Comparison of ENCODE assay signal across 12 cellular contexts in the genomic region with DNA sequence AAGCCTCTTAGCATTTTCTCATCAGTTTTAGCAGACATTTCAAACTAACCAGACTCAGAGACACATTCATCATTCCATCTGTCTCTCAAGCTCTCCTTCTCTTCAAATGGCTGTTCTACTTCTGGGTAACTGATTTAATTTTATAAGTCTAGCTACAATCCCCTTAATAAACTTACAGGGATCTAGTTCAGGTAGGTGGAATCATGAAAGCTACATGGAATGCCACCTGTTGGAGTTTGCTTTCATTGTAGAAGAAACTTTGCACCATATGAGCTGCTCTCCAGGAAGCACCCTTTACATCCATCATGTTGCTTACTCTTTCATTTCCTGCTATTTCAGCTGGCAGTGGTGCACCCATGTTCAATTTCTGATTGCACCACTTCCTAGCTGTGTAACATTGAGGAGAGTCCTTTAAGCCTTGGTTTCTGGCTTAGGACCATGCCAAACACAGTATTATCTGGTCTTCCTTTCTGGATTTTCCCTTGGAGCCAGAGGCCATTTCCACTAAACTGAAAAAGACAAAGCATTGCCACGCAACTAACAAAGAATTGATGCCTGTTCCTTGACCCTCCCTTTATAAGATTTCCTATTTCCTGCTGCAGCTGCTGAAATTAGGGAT.
DNase-seq lines count a peak whose midpoint lies in the region; ATAC-seq, FAIRE-seq and TF ChIP-seq lines count a peak whose summit lies in the region.
"Had no signal": no experiment of that assay in that cellular context is flagged by ENCODE, and none has a peak within 500 bp of the region (broad histone marks: within the 10 kb centered on the region; RNA-seq: fewer than 3 reads in every experiment).

No MANE protein-coding gene starts in this region.

- ATAC-seq in SK-N-SH treated with all-trans-retinoic acid at 6 μM for 48 hours = no peak
- no peak for ATAC-seq in HG02981 (IDR thresholded peaks at IDR 0.05; ENCODE audit: unreplicated experiment)

- H3K9me2 ChIP-seq in SK-N-SH = no peaks in the 10 kb centered on the region
- H3K9me2 ChIP-seq in PC-9 (ENCODE audit: insufficient read depth) = no peaks in the 10 kb centered on the region

- peaks cover 42% of the 10 kb centered on the region for H3K4me1 Mint-ChIP-seq in type B pancreatic cell (ENCODE audit: unreplicated experiment)
- peaks cover 44% of the 10 kb centered on the region for H3K4me1 Mint-ChIP-seq in HFFc6 (ENCODE audit: low read depth)

- H3K4me3 Mint-ChIP-seq in type B pancreatic cell = peak overlapping the region; percentile 7
- H3K4me3 Mint-ChIP-seq in HFFc6 = no peak overlapping the region
- H3K4me3 Mint-ChIP-seq: activated naive CD8-positive, alpha-beta T cell treated with anti-CD3 and anti-CD28 coated beads, Interleukin-2, amount 10 ng/mL, durations not matched to agents 7 days and 5 days had no signal

- dilution Hi-C loops in keratinocyte (cut with MboI; ENCODE audit: extremely low pct_ligation_motif_present, low sequenced_read_pairs) = no loop called here

- H3K9me3 ChIP-seq in SK-N-SH (no peaks in the 10 kb centered on the region), PC-9 (ENCODE audit: insufficient read depth, low read depth) (no peaks in the 10 kb centered on the region), keratinocyte (ENCODE audit: control insufficient read depth, low read depth, low read length) (no peaks in the 10 kb centered on the region)

- DNase-seq in SK-N-SH (no peak), PC-9 (no peak), keratinocyte (ENCODE audit: low read depth, low spot score) (no peak), type B pancreatic cell (ENCODE audit: extremely low spot score, unreplicated experiment) (no peak), HFFc6 (no peak), NCI-H446 (lab: John Stamatoyannopoulos, UW) (no peak)
- DNase-seq: activated naive CD8-positive, alpha-beta T cell treated with anti-CD3 and anti-CD28 coated beads, Interleukin-2, amount 10 ng/mL, durations not matched to agents 7 days and 5 days had no signal

- intact Hi-C loops in PC-9 (cut with micrococcal nuclease; ENCODE audit: unreplicated experiment) = no loop called here

- CTCF ChIA-PET in SK-N-SH (lab: Yijun Ruan, JAX) (interaction anchor here (1.0 to 1.5 kb wide), 4 partner anchors 16 to 124 kb away, joined by 3 to 4 read pairs (median 3); no protein-coding TSS in a partner anchor), PC-9 (lab: Charles Lee) (interaction anchor here (0.5 to 0.7 kb wide), 2 partner anchors 17 to 82 kb away, joined by 3 to 11 read pairs; no protein-coding TSS in a partner anchor)

- H3K36me3 Mint-ChIP-seq in type B pancreatic cell (peaks cover 6% of the 10 kb centered on the region), HFFc6 (ENCODE audit: low read depth) (peaks cover 12% of the 10 kb centered on the region)

- TF ChIP-seq RAD21 in SK-N-SH (IDR thresholded peaks at IDR 0.05; ENCODE audit: low read length) = no peak

- TF ChIP-seq EP300 in SK-N-SH (IDR thresholded peaks at IDR 0.05; ENCODE audit: borderline replicate concordance in 1 of 2, low read depth in 1 of 2, low read length in 1 of 2) = no peak

- H3K27me3 Mint-ChIP-seq in type B pancreatic cell = no peaks in the 10 kb centered on the region
- H3K27me3 Mint-ChIP-seq in HFFc6 (ENCODE audit: insufficient read depth) = no peaks in the 10 kb centered on the region; the same call in 1 of the 2 replicates
- H3K27me3 Mint-ChIP-seq: activated naive CD8-positive, alpha-beta T cell treated with anti-CD3 and anti-CD28 coated beads, Interleukin-2, amount 10 ng/mL, durations not matched to agents 7 days and 5 days had no signal

- H3K9ac ChIP-seq in SK-N-SH = no peak overlapping the region
- H3K9ac ChIP-seq in keratinocyte (ENCODE audit: control insufficient read depth, extremely low read depth, insufficient read depth, low read length) = no peak overlapping the region

- H3K36me3 ChIP-seq in SK-N-SH (replicated peaks in 1 of 2; ENCODE audit: control insufficient read depth in 1 of 2, insufficient read depth in 2 of 2, low read length in 1 of 2) = peaks cover 0 to 8% of the 10 kb centered on the region in 2 experiments
- 0 out of 2 replicates have a peak, but pooled peaks cover 6% of the 10 kb centered on the region for H3K36me3 ChIP-seq in PC-9 (ENCODE audit: low read depth)
- H3K36me3 ChIP-seq in keratinocyte (ENCODE audit: control insufficient read depth in 2 of 2, extremely low read depth in 1 of 2, insufficient read depth in 2 of 2, low read length in 2 of 2) = no peaks in the 10 kb centered on the region

- peak; percentile 65 for FAIRE-seq in keratinocyte (lab: Jason Lieb, UNC)
- FAIRE-seq: G401.6, TTC549 had no signal

- H3K4me3 ChIP-seq in SK-N-SH (ENCODE audit: low read depth in 2 of 2, low read length in 1 of 2) = no peak overlapping the region
- H3K4me3 ChIP-seq in PC-9 = no peak overlapping the region
- no peak overlapping the region for H3K4me3 ChIP-seq in keratinocyte (ENCODE audit: control insufficient read depth in 2 of 3, extremely low read depth in 1 of 3, insufficient read depth in 2 of 3, low read depth in 1 of 3, low read length in 3 of 3)

- BruUV-seq in PC-9 (replicated peaks; lab: Mats Ljungman, UMichigan) = no TSS peak

- no peaks in the 10 kb centered on the region for H3K9me1 ChIP-seq in keratinocyte (ENCODE audit: control insufficient read depth, extremely low read depth, insufficient read depth, low read length)

- H3K4me1 ChIP-seq in SK-N-SH (ENCODE audit: control insufficient read depth in 1 of 2, insufficient read depth in 2 of 2, low read depth in 1 of 2, low read length in 1 of 2) = peaks cover 25 to 28% of the 10 kb centered on the region in 2 experiments
- peaks cover 39% of the 10 kb centered on the region for H3K4me1 ChIP-seq in PC-9 (replicated peaks; ENCODE audit: insufficient read depth)
- peaks cover 17% of the 10 kb centered on the region for H3K4me1 ChIP-seq in keratinocyte (ENCODE audit: control insufficient read depth, extremely low read depth, insufficient read depth, low read length)

- H3F3A ChIP-seq in SK-N-SH (replicated peaks; ENCODE audit: insufficient read depth) (peaks cover 4% of the 10 kb centered on the region), PC-9 (ENCODE audit: insufficient read depth, low read depth) (no peaks in the 10 kb centered on the region; the same call in 1 of the 2 replicates)

- H3K9me3 Mint-ChIP-seq in type B pancreatic cell = no peaks in the 10 kb centered on the region
- H3K9me3 Mint-ChIP-seq in HFFc6 = no peaks in the 10 kb centered on the region
- H3K9me3 Mint-ChIP-seq: activated naive CD8-positive, alpha-beta T cell treated with anti-CD3 and anti-CD28 coated beads, Interleukin-2, amount 10 ng/mL, durations not matched to agents 7 days and 5 days had no signal

- H4K20me1 ChIP-seq in SK-N-SH (ENCODE audit: insufficient read depth) (no peaks in the 10 kb centered on the region), PC-9 (ENCODE audit: insufficient read depth) (no peaks in the 10 kb centered on the region), keratinocyte (ENCODE audit: control insufficient read depth, extremely low read depth, insufficient read depth, low read length) (no peaks in the 10 kb centered on the region)

- H3K4me2 ChIP-seq in SK-N-SH (peak overlapping the region; percentile 61), PC-9 (peak overlapping the region; percentile 29), keratinocyte (ENCODE audit: control insufficient read depth, extremely low read depth, insufficient read depth, low read depth, low read length) (peak overlapping the region; percentile 52)

- no peaks in the 10 kb centered on the region for H3K79me2 ChIP-seq in SK-N-SH (ENCODE audit: insufficient read depth)
- H3K79me2 ChIP-seq in PC-9 (ENCODE audit: low read depth) = no peaks in the 10 kb centered on the region
- H3K79me2 ChIP-seq in keratinocyte (ENCODE audit: control insufficient read depth, insufficient read depth, low read length) = no peaks in the 10 kb centered on the region

- H3K27ac ChIP-seq in SK-N-SH (ENCODE audit: low read depth in 2 of 2, low read length in 1 of 2) (peak overlapping the region in 1 of 2 experiments; percentile 75; a peak in 3 of 4 replicates), PC-9 (peak overlapping the region; percentile 6; the same call in 1 of the 2 replicates), keratinocyte (ENCODE audit: control insufficient read depth, insufficient read depth, low read length) (no peak overlapping the region)
- H3K27ac ChIP-seq: HL-60 had no signal

- H3K27me3 ChIP-seq in SK-N-SH (ENCODE audit: insufficient read depth) (no peaks in the 10 kb centered on the region), PC-9 (ENCODE audit: insufficient read depth, low read depth) (no peaks in the 10 kb centered on the region), keratinocyte (ENCODE audit: control insufficient read depth, extremely low read depth, insufficient read depth, low read length) (no peaks in the 10 kb centered on the region)

- POLR2A ChIA-PET in SK-N-SH (lab: Yijun Ruan, JAX) = no interaction called here
- POLR2A ChIA-PET in PC-9 (lab: Charles Lee; ENCODE audit: unreplicated experiment) = interaction anchor here (0.6 kb wide), 1 partner anchor 82 kb away, joined by 3 read pairs; no protein-coding TSS in a partner anchor

- H2AFZ ChIP-seq in SK-N-SH (ENCODE audit: low read depth) (no peak overlapping the region), PC-9 (no peak overlapping the region), keratinocyte (ENCODE audit: control insufficient read depth, low read length) (no peak overlapping the region)

- no peak for TF ChIP-seq CTCF in SK-N-SH (IDR thresholded peaks at IDR 0.05)
- TF ChIP-seq CTCF in PC-9 (conservative IDR thresholded peaks at IDR 0.05) = no peak
- no peak for TF ChIP-seq CTCF in keratinocyte (optimal IDR thresholded peaks at IDR 0.05 in 1 of 3, IDR thresholded peaks at IDR 0.05 in 1 of 3, conservative IDR thresholded peaks at IDR 0.05 in 1 of 3; ENCODE audit: extremely low read depth in 1 of 3, insufficient read depth in 2 of 3, low read length in 3 of 3)
- no peak for TF ChIP-seq CTCF in type B pancreatic cell (conservative IDR thresholded peaks at IDR 0.05)
- no peak for TF ChIP-seq CTCF in HFFc6 (IDR thresholded peaks at IDR 0.05)

- H3K27ac Mint-ChIP-seq in type B pancreatic cell (no peak overlapping the region), HFFc6 (no peak overlapping the region)
- H3K27ac Mint-ChIP-seq: activated naive CD8-positive, alpha-beta T cell treated with anti-CD3 and anti-CD28 coated beads, Interleukin-2, amount 10 ng/mL, durations not matched to agents 7 days and 5 days had no signal

- WGBS in SK-N-SH (ENCODE audit: low lambda C conversion rate) = 92% methylated on average over 1 of the region's 1 CpG

TF ChIP-seq in SK-N-SH, 30 proteins besides CTCF, POLR2A, EP300 and RAD21 (continues in another document):
- TF ChIP-seq FOXJ3 (CRISPR knock-in tag; IDR thresholded peaks at IDR 0.05) = no peak

TF ChIP-seq in SK-N-SH treated with all-trans-retinoic acid at 6 μM for 48 hours, 23 proteins besides CTCF, POLR2A, EP300 and RAD21 (continues in another document):
- TF ChIP-seq ZNF8 (CRISPR knock-in tag; IDR thresholded peaks at IDR 0.05) (no peak), ZC3H10 (CRISPR knock-in tag; IDR thresholded peaks at IDR 0.05) (no peak)
